In the genomic region with DNA sequence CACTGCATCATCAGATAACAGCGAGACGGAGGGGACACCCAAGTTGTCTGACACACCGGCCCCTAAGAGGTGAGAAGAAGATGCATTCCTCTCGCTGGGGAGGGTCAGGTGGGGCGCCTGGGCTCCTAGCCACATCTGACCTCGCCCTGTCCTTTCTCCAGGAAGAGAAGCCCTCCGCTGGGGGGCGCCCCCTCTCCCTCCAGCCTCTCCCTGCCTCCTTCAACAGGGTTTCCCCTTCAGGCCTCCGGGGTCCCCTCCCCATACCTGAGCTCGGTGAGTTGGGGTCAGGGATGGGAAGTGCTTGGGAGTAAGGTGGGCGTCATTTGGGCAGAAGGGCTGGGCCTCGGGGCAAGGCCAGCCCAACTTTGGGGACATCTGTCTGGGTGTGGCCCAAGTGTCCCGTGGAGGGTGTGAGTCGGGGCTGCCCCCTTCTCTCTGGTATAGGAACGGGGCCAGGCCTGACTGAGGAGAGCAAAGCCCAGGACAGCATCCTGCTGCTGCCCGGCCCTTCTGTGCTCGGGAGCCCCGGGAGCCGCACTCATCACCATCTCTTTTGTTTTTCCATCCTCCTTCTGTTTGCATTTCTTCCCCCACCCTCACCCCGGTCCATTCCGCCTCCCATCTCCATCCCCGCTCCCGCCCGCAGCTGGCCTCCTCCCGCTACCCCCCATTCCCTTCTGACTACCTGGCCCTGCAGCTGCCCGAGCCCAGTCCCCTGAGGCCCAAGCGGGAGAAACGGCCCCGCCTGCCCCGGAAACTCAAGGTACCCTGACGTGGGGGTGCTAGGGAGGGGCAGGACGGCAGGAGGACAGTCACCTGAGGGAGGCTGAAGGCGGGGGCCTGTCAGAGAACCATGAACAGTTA, we compare ENCODE assay signal across 2 cellular contexts.
TF ChIP-seq lines count a peak whose summit lies in the region.

No MANE protein-coding gene starts in this region.

TF ChIP-seq in GM23338, 12 proteins besides CTCF, POLR2A, EP300 and RAD21 (continues in another document):
- TF ChIP-seq CREB1 (CRISPR knock-in tag; IDR thresholded peaks at IDR 0.05; ENCODE audit: low read depth) (no peak), STAT1 (IDR thresholded peaks at IDR 0.05; ENCODE audit: unreplicated experiment) (no peak), EZH2 (IDR thresholded peaks at IDR 0.05; ENCODE audit: low read depth, unreplicated experiment) (no peak), POLR2AphosphoS5 (IDR thresholded peaks at IDR 0.05; ENCODE audit: low read depth) (no peak), ZNF114 (CRISPR knock-in tag; IDR thresholded peaks at IDR 0.05) (no peak), NANOG (IDR thresholded peaks at IDR 0.05; ENCODE audit: borderline replicate concordance) (no peak), ZNF331 (CRISPR knock-in tag; IDR thresholded peaks at IDR 0.05; ENCODE audit: low read depth) (no peak), EZH2phosphoT487 (IDR thresholded peaks at IDR 0.05; ENCODE audit: unreplicated experiment) (no peak), JUNB (IDR thresholded peaks at IDR 0.05; ENCODE audit: unreplicated experiment) (no peak)
- TF ChIP-seq, protein P1, sequence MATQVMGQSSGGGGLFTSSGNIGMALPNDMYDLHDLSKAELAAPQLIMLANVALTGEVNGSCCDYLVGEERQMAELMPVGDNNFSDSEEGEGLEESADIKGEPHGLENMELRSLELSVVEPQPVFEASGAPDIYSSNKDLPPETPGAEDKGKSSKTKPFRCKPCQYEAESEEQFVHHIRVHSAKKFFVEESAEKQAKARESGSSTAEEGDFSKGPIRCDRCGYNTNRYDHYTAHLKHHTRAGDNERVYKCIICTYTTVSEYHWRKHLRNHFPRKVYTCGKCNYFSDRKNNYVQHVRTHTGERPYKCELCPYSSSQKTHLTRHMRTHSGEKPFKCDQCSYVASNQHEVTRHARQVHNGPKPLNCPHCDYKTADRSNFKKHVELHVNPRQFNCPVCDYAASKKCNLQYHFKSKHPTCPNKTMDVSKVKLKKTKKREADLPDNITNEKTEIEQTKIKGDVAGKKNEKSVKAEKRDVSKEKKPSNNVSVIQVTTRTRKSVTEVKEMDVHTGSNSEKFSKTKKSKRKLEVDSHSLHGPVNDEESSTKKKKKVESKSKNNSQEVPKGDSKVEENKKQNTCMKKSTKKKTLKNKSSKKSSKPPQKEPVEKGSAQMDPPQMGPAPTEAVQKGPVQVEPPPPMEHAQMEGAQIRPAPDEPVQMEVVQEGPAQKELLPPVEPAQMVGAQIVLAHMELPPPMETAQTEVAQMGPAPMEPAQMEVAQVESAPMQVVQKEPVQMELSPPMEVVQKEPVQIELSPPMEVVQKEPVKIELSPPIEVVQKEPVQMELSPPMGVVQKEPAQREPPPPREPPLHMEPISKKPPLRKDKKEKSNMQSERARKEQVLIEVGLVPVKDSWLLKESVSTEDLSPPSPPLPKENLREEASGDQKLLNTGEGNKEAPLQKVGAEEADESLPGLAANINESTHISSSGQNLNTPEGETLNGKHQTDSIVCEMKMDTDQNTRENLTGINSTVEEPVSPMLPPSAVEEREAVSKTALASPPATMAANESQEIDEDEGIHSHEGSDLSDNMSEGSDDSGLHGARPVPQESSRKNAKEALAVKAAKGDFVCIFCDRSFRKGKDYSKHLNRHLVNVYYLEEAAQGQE (IDR thresholded peaks at IDR 0.05; ENCODE audit: unreplicated experiment), result no peak
- TF ChIP-seq, protein P2, sequence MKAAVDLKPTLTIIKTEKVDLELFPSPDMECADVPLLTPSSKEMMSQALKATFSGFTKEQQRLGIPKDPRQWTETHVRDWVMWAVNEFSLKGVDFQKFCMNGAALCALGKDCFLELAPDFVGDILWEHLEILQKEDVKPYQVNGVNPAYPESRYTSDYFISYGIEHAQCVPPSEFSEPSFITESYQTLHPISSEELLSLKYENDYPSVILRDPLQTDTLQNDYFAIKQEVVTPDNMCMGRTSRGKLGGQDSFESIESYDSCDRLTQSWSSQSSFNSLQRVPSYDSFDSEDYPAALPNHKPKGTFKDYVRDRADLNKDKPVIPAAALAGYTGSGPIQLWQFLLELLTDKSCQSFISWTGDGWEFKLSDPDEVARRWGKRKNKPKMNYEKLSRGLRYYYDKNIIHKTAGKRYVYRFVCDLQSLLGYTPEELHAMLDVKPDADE (IDR thresholded peaks at IDR 0.05), result no peak

TF ChIP-seq in H1, 55 proteins besides CTCF, POLR2A, EP300 and RAD21:
- no peak for TF ChIP-seq RNF2 (IDR thresholded peaks at IDR 0.05; ENCODE audit: borderline replicate concordance, low read depth, low read length, missing control alignments, poor library complexity, severe bottlenecking)
- TF ChIP-seq BACH1 (IDR thresholded peaks at IDR 0.05; ENCODE audit: low read length), result no peak
- no peak for TF ChIP-seq TAF1 (IDR thresholded peaks at IDR 0.05; ENCODE audit: low read depth, low read length)
- TF ChIP-seq, protein P3, sequence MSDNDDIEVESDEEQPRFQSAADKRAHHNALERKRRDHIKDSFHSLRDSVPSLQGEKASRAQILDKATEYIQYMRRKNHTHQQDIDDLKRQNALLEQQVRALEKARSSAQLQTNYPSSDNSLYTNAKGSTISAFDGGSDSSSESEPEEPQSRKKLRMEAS (IDR thresholded peaks at IDR 0.05), result no peak
